1 cellular context compared by ENCODE assay signal in the genomic region with DNA sequence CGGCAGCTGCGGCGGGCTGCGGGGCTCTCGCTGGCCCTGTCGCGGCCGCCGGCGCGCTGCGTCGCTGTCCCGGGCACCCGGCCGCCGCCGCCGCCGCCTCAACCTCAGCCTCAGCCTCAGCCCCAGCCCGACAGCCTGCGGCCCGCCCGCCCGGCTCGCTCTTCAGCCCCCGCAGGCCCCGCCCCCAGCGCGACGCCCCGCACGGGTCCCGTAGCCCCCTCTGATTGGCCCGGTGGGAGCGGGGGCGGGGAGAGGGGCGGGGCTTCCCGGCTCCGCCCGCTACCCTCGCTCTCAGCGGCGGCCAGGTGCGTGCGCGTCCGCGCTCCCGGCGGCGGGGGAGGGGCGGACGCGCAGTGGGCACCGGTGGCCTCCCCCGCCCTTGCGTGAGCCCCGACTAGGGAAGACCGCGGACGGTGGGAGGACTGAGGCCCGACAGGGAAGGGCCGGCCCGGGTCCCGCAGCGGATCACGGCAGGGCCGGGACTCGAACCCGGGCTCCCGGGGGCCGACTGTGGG.
A peak's percentile ranks its signal among the peaks of the same experiment; 100 is the strongest.
TF ChIP-seq lines count a peak whose summit lies in the region.

A gene with protein sequence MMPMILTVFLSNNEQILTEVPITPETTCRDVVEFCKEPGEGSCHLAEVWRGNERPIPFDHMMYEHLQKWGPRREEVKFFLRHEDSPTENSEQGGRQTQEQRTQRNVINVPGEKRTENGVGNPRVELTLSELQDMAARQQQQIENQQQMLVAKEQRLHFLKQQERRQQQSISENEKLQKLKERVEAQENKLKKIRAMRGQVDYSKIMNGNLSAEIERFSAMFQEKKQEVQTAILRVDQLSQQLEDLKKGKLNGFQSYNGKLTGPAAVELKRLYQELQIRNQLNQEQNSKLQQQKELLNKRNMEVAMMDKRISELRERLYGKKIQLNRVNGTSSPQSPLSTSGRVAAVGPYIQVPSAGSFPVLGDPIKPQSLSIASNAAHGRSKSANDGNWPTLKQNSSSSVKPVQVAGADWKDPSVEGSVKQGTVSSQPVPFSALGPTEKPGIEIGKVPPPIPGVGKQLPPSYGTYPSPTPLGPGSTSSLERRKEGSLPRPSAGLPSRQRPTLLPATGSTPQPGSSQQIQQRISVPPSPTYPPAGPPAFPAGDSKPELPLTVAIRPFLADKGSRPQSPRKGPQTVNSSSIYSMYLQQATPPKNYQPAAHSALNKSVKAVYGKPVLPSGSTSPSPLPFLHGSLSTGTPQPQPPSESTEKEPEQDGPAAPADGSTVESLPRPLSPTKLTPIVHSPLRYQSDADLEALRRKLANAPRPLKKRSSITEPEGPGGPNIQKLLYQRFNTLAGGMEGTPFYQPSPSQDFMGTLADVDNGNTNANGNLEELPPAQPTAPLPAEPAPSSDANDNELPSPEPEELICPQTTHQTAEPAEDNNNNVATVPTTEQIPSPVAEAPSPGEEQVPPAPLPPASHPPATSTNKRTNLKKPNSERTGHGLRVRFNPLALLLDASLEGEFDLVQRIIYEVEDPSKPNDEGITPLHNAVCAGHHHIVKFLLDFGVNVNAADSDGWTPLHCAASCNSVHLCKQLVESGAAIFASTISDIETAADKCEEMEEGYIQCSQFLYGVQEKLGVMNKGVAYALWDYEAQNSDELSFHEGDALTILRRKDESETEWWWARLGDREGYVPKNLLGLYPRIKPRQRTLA (minus strand): TSS at position 137 of the 515 bp plus-strand sequence. CDS start 268 bp downstream, outside the sequence.

TF ChIP-seq in A549, 52 proteins besides CTCF, POLR2A, EP300 and RAD21 (continued from another document):
- no peak for TF ChIP-seq POLR2AphosphoS2 (conservative IDR thresholded peaks at IDR 0.05; ENCODE audit: low read length)
- TF ChIP-seq JUNB (IDR thresholded peaks at IDR 0.05) = no peak
- TF ChIP-seq KDM1A (IDR thresholded peaks at IDR 0.05; ENCODE audit: low read depth) = no peak
- no peak for TF ChIP-seq CEBPB (IDR thresholded peaks at IDR 0.05)
- TF ChIP-seq, protein P1, sequence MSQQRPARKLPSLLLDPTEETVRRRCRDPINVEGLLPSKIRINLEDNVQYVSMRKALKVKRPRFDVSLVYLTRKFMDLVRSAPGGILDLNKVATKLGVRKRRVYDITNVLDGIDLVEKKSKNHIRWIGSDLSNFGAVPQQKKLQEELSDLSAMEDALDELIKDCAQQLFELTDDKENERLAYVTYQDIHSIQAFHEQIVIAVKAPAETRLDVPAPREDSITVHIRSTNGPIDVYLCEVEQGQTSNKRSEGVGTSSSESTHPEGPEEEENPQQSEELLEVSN (IDR thresholded peaks at IDR 0.05; ENCODE audit: borderline replicate concordance, low read depth) = no peak
- TF ChIP-seq KDM5A (IDR thresholded peaks at IDR 0.05) = no peak
- no peak for TF ChIP-seq ZSCAN20 (CRISPR knock-in tag; IDR thresholded peaks at IDR 0.05)
- TF ChIP-seq FOSB (CRISPR knock-in tag; IDR thresholded peaks at IDR 0.05) = no peak
- TF ChIP-seq, protein P2, sequence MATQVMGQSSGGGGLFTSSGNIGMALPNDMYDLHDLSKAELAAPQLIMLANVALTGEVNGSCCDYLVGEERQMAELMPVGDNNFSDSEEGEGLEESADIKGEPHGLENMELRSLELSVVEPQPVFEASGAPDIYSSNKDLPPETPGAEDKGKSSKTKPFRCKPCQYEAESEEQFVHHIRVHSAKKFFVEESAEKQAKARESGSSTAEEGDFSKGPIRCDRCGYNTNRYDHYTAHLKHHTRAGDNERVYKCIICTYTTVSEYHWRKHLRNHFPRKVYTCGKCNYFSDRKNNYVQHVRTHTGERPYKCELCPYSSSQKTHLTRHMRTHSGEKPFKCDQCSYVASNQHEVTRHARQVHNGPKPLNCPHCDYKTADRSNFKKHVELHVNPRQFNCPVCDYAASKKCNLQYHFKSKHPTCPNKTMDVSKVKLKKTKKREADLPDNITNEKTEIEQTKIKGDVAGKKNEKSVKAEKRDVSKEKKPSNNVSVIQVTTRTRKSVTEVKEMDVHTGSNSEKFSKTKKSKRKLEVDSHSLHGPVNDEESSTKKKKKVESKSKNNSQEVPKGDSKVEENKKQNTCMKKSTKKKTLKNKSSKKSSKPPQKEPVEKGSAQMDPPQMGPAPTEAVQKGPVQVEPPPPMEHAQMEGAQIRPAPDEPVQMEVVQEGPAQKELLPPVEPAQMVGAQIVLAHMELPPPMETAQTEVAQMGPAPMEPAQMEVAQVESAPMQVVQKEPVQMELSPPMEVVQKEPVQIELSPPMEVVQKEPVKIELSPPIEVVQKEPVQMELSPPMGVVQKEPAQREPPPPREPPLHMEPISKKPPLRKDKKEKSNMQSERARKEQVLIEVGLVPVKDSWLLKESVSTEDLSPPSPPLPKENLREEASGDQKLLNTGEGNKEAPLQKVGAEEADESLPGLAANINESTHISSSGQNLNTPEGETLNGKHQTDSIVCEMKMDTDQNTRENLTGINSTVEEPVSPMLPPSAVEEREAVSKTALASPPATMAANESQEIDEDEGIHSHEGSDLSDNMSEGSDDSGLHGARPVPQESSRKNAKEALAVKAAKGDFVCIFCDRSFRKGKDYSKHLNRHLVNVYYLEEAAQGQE (IDR thresholded peaks at IDR 0.05) = no peak
- TF ChIP-seq, protein P3, sequence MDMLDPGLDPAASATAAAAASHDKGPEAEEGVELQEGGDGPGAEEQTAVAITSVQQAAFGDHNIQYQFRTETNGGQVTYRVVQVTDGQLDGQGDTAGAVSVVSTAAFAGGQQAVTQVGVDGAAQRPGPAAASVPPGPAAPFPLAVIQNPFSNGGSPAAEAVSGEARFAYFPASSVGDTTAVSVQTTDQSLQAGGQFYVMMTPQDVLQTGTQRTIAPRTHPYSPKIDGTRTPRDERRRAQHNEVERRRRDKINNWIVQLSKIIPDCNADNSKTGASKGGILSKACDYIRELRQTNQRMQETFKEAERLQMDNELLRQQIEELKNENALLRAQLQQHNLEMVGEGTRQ (IDR thresholded peaks at IDR 0.05) = no peak
- no peak for TF ChIP-seq BHLHE40 (IDR thresholded peaks at IDR 0.05; ENCODE audit: low read depth, low read length)
- TF ChIP-seq SMC3 (IDR thresholded peaks at IDR 0.05) = no peak
- no peak for TF ChIP-seq EHF (CRISPR knock-in tag; IDR thresholded peaks at IDR 0.05)
- TF ChIP-seq PHF8 (IDR thresholded peaks at IDR 0.05; ENCODE audit: borderline replicate concordance, low read depth) = peak; percentile 63; the same call in 1 of the 2 replicates
- TF ChIP-seq, protein P4, sequence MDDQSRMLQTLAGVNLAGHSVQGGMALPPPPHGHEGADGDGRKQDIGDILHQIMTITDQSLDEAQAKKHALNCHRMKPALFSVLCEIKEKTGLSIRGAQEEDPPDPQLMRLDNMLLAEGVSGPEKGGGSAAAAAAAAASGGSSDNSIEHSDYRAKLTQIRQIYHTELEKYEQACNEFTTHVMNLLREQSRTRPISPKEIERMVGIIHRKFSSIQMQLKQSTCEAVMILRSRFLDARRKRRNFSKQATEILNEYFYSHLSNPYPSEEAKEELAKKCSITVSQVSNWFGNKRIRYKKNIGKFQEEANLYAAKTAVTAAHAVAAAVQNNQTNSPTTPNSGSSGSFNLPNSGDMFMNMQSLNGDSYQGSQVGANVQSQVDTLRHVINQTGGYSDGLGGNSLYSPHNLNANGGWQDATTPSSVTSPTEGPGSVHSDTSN (IDR thresholded peaks at IDR 0.05) = no peak
- TF ChIP-seq, protein P5, sequence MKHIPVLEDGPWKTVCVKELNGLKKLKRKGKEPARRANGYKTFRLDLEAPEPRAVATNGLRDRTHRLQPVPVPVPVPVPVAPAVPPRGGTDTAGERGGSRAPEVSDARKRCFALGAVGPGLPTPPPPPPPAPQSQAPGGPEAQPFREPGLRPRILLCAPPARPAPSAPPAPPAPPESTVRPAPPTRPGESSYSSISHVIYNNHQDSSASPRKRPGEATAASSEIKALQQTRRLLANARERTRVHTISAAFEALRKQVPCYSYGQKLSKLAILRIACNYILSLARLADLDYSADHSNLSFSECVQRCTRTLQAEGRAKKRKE (CRISPR knock-in tag; IDR thresholded peaks at IDR 0.05; ENCODE audit: low read depth) = no peak
- TF ChIP-seq, protein P6, sequence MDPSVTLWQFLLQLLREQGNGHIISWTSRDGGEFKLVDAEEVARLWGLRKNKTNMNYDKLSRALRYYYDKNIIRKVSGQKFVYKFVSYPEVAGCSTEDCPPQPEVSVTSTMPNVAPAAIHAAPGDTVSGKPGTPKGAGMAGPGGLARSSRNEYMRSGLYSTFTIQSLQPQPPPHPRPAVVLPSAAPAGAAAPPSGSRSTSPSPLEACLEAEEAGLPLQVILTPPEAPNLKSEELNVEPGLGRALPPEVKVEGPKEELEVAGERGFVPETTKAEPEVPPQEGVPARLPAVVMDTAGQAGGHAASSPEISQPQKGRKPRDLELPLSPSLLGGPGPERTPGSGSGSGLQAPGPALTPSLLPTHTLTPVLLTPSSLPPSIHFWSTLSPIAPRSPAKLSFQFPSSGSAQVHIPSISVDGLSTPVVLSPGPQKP (IDR thresholded peaks at IDR 0.05; ENCODE audit: low read depth, low read length) = no peak
- no peak for TF ChIP-seq ZNF302 (CRISPR knock-in tag; IDR thresholded peaks at IDR 0.05)
- no peak for TF ChIP-seq CBX8 (IDR thresholded peaks at IDR 0.05)
- TF ChIP-seq, protein P7, sequence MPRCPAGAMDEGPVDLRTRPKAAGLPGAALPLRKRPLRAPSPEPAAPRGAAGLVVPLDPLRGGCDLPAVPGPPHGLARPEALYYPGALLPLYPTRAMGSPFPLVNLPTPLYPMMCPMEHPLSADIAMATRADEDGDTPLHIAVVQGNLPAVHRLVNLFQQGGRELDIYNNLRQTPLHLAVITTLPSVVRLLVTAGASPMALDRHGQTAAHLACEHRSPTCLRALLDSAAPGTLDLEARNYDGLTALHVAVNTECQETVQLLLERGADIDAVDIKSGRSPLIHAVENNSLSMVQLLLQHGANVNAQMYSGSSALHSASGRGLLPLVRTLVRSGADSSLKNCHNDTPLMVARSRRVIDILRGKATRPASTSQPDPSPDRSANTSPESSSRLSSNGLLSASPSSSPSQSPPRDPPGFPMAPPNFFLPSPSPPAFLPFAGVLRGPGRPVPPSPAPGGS (IDR thresholded peaks at IDR 0.05) = peak; percentile 72; the same call in 2 of the 3 replicates
- TF ChIP-seq NPAS2 (CRISPR knock-in tag; IDR thresholded peaks at IDR 0.05; ENCODE audit: borderline replicate concordance) = no peak
- TF ChIP-seq, protein P8, sequence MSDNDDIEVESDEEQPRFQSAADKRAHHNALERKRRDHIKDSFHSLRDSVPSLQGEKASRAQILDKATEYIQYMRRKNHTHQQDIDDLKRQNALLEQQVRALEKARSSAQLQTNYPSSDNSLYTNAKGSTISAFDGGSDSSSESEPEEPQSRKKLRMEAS (IDR thresholded peaks at IDR 0.05) = peak; percentile 34; the same call in 1 of the 2 replicates
- no peak for TF ChIP-seq EHMT2 (IDR thresholded peaks at IDR 0.05; ENCODE audit: low read depth)
- TF ChIP-seq, protein P9, sequence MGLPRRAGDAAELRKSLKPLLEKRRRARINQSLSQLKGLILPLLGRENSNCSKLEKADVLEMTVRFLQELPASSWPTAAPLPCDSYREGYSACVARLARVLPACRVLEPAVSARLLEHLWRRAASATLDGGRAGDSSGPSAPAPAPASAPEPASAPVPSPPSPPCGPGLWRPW (IDR thresholded peaks at IDR 0.05) = no peak
- peak in 1 of 2 experiments; percentile 68; a peak in 2 of 5 replicates for TF ChIP-seq JUN (IDR thresholded peaks at IDR 0.05)
- no peak for TF ChIP-seq RNF2 (IDR thresholded peaks at IDR 0.05; ENCODE audit: borderline replicate concordance, low read depth)
- no peak for TF ChIP-seq HEYL (CRISPR knock-in tag; IDR thresholded peaks at IDR 0.05)
- TF ChIP-seq NFE2L2 (conservative IDR thresholded peaks at IDR 0.05; ENCODE audit: low read length) = no peak
